In genomic region chr20:38000293-38000692, GRCh38 we compare ENCODE assay signal across 2 cellular contexts.
TF ChIP-seq lines count a peak whose summit lies in the region.

No MANE protein-coding gene starts in this region.

TF ChIP-seq in HepG2, 621 proteins besides CTCF, POLR2A, EP300 and RAD21:
- TF ChIP-seq ZNF550 (CRISPR knock-in tag; IDR thresholded peaks at IDR 0.05; ENCODE audit: borderline replicate concordance) (no peak), ZNF280B (CRISPR knock-in tag; IDR thresholded peaks at IDR 0.05; ENCODE audit: borderline replicate concordance) (0 out of 2 replicates have a peak, but pooled peaks have one; percentile 18), MXD3 (CRISPR knock-in tag; IDR thresholded peaks at IDR 0.05) (no peak), AGO2 (optimal IDR thresholded peaks at IDR 0.05; ENCODE audit: low read depth, low read length) (peak; percentile 73), ZNF768 (CRISPR knock-in tag; IDR thresholded peaks at IDR 0.05) (peak; percentile 24; the same call in 1 of the 2 replicates), ZNF891 (CRISPR knock-in tag; IDR thresholded peaks at IDR 0.05) (0 out of 2 replicates have a peak, but pooled peaks have one; percentile 35)

TF ChIP-seq in SK-N-SH, 30 proteins besides CTCF, POLR2A, EP300 and RAD21:
- TF ChIP-seq PBX3 (IDR thresholded peaks at IDR 0.05) (no peak), RCOR1 (IDR thresholded peaks at IDR 0.05; ENCODE audit: low read length) (no peak), FOXM1 (IDR thresholded peaks at IDR 0.05; ENCODE audit: low read depth) (no peak)
